In genomic region chr11:72653616-72654000, GRCh38 we compare ENCODE assay signal across 1 cellular context.
TF ChIP-seq lines count a peak whose summit lies in the region.

No MANE protein-coding gene starts in this region.

TF ChIP-seq in K562, 482 proteins besides CTCF, POLR2A, EP300 and RAD21 (continued from another document):
- TF ChIP-seq, protein P1, sequence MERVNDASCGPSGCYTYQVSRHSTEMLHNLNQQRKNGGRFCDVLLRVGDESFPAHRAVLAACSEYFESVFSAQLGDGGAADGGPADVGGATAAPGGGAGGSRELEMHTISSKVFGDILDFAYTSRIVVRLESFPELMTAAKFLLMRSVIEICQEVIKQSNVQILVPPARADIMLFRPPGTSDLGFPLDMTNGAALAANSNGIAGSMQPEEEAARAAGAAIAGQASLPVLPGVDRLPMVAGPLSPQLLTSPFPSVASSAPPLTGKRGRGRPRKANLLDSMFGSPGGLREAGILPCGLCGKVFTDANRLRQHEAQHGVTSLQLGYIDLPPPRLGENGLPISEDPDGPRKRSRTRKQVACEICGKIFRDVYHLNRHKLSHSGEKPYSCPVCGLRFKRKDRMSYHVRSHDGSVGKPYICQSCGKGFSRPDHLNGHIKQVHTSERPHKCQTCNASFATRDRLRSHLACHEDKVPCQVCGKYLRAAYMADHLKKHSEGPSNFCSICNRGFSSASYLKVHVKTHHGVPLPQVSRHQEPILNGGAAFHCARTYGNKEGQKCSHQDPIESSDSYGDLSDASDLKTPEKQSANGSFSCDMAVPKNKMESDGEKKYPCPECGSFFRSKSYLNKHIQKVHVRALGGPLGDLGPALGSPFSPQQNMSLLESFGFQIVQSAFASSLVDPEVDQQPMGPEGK (CRISPR knock-in tag; IDR thresholded peaks at IDR 0.05; ENCODE audit: borderline replicate concordance), result no peak
- TF ChIP-seq MAFK (IDR thresholded peaks at IDR 0.05; ENCODE audit: low read length), result no peak
- TF ChIP-seq SP2 (IDR thresholded peaks at IDR 0.05; ENCODE audit: extremely low read depth, low read depth, low read length, poor library complexity, severe bottlenecking), result no peak
- TF ChIP-seq NFIX (CRISPR knock-in tag; IDR thresholded peaks at IDR 0.05; ENCODE audit: low read depth), result no peak
- no peak for TF ChIP-seq DNMT1 (IDR thresholded peaks at IDR 0.05)
